21 cellular contexts compared by ENCODE assay signal in genomic region chr6:141165012-141165411, GRCh38.
A peak's percentile ranks its signal among the peaks of the same experiment; 100 is the strongest.
DNase-seq lines count a peak whose midpoint lies in the region; ATAC-seq and TF ChIP-seq lines count a peak whose summit lies in the region.
"Had no signal": no experiment of that assay in that cellular context is flagged by ENCODE, and none has a peak within 500 bp of the region (broad histone marks: within the 10 kb centered on the region; RNA-seq: fewer than 3 reads in every experiment).

No MANE protein-coding gene starts in this region.

- no peak overlapping the region for H3K4me3 Mint-ChIP-seq in naive thymus-derived CD4-positive, alpha-beta T cell
- H3K4me3 Mint-ChIP-seq: activated CD4-positive, alpha-beta T cell treated with anti-CD3 and anti-CD28 coated beads for 36 hours; natural killer cell treated with Interleukin-12 subunit alpha and Interleukin-12 subunit beta and Interleukin-15 and Interleukin-18, amount 100 ng/mL, for 72 hours had no signal

- H3K4me3 ChIP-seq in epithelial cell of proximal tubule (ENCODE audit: low read depth, low read length) (no peak overlapping the region), smooth muscle cell (no peak overlapping the region), mucosa of descending colon (no peak overlapping the region)
- no peak overlapping the region for H3K4me3 ChIP-seq in naive thymus-derived CD4-positive, alpha-beta T cell (ENCODE audit: low read length)
- H3K4me3 ChIP-seq: ascending aorta, coronary artery, upper lobe of left lung had no signal

- TF ChIP-seq CTCF in epithelial cell of proximal tubule (conservative IDR thresholded peaks at IDR 0.05; ENCODE audit: low read depth, low read length) (no peak), smooth muscle cell (IDR thresholded peaks at IDR 0.05; ENCODE audit: borderline replicate concordance, insufficient read depth, poor library complexity, severe bottlenecking) (no peak), mucosa of descending colon (IDR thresholded peaks at IDR 0.05) (no peak)

- no peaks in the 10 kb centered on the region for H3K27me3 ChIP-seq in smooth muscle cell (ENCODE audit: low read depth)
- H3K27me3 ChIP-seq in naive thymus-derived CD4-positive, alpha-beta T cell (ENCODE audit: control insufficient read depth in 2 of 2, insufficient read depth in 2 of 2, low read length in 2 of 2): no peaks in the 10 kb centered on the region
- H3K27me3 ChIP-seq: ascending aorta, upper lobe of left lung had no signal

- H4K20me1 ChIP-seq in smooth muscle cell (ENCODE audit: low read depth): no peaks in the 10 kb centered on the region

- no peak overlapping the region for H3K27ac Mint-ChIP-seq in naive thymus-derived CD4-positive, alpha-beta T cell
- H3K27ac Mint-ChIP-seq: activated CD4-positive, alpha-beta T cell treated with anti-CD3 and anti-CD28 coated beads for 36 hours; natural killer cell treated with Interleukin-12 subunit alpha and Interleukin-12 subunit beta and Interleukin-15 and Interleukin-18, amount 100 ng/mL, for 72 hours had no signal

- peak overlapping the region; percentile 49 for H3K27ac ChIP-seq in smooth muscle cell (ENCODE audit: low read depth)
- H3K27ac ChIP-seq in naive thymus-derived CD4-positive, alpha-beta T cell (ENCODE audit: low read depth, low read length): no peak overlapping the region
- H3K27ac ChIP-seq: ascending aorta, coronary artery, foreskin keratinocyte, upper lobe of left lung had no signal

- CTCF ChIA-PET in naive thymus-derived CD4-positive, alpha-beta T cell (lab: Charles Lee): no interaction called here

- H2AFZ ChIP-seq in smooth muscle cell (ENCODE audit: low read depth): no peak overlapping the region

- POLR2A ChIA-PET in naive thymus-derived CD4-positive, alpha-beta T cell (lab: Charles Lee): no interaction called here

- DNase-seq in NCI-H1417 (lab: John Stamatoyannopoulos, UW): peak in 2 of 3 experiments; percentile 65 to 69
- no peak for DNase-seq in NCI-H1417 treated with DMSO at 0.1 percent for 48 hours (lab: John Stamatoyannopoulos, UW)
- peak; percentile 35 for DNase-seq in epithelial cell of proximal tubule (ENCODE audit: low read depth)
- no peak for DNase-seq in left lobe of liver (ENCODE audit: low spot score)
- DNase-seq in smooth muscle cell (lab: John Stamatoyannopoulos, UW; ENCODE audit: unreplicated experiment): no peak
- DNase-seq in naive thymus-derived CD4-positive, alpha-beta T cell: no peak
- no peak for DNase-seq in mucosa of descending colon
- DNase-seq: activated CD4-positive, alpha-beta T cell treated with anti-CD3 and anti-CD28 coated beads for 36 hours; activated CD8-positive, alpha-beta memory T cell treated with anti-CD3 and anti-CD28 coated beads, Interleukin-2, amount 50 U/mL, for 48 hours; C1 segment of cervical spinal cord; DMS153; foreskin keratinocyte; NCI-H1694; NCI-H69; SK-N-SH; stimulated activated naive CD4-positive, alpha-beta T cell treated with Interleukin-2 at 50 U/mL for 16 hours; upper lobe of left lung had no signal

- no peaks in the 10 kb centered on the region for H3F3A ChIP-seq in smooth muscle cell (ENCODE audit: low read depth)

- intact Hi-C loops in naive thymus-derived CD4-positive, alpha-beta T cell (cut with micrococcal nuclease): no loop called here
- intact Hi-C loops in mucosa of descending colon (cut with DNase I, micrococcal nuclease): no loop called here

- H3K4me1 ChIP-seq in smooth muscle cell (ENCODE audit: low read depth) (peaks cover 20% of the 10 kb centered on the region), mucosa of descending colon (ENCODE audit: low read depth) (no peaks in the 10 kb centered on the region)
- no peaks in the 10 kb centered on the region for H3K4me1 ChIP-seq in naive thymus-derived CD4-positive, alpha-beta T cell (ENCODE audit: control insufficient read depth in 2 of 2, insufficient read depth in 2 of 2, low read length in 2 of 2)
- H3K4me1 ChIP-seq: ascending aorta, foreskin keratinocyte had no signal

- ATAC-seq in left lobe of liver (peak; percentile 93), mucosa of descending colon (no peak), GM21367 (IDR thresholded peaks at IDR 0.05; ENCODE audit: unreplicated experiment) (no peak)
- no peak for ATAC-seq in naive thymus-derived CD4-positive, alpha-beta T cell
- ATAC-seq: activated CD4-positive, alpha-beta T cell treated with anti-CD3 and anti-CD28 coated beads for 36 hours; foreskin keratinocyte; natural killer cell treated with Interleukin-12 subunit alpha and Interleukin-12 subunit beta and Interleukin-15 and Interleukin-18, amount 100 ng/mL, for 72 hours had no signal

- H3K36me3 Mint-ChIP-seq in naive thymus-derived CD4-positive, alpha-beta T cell: no peaks in the 10 kb centered on the region
- H3K36me3 Mint-ChIP-seq: natural killer cell treated with Interleukin-12 subunit alpha and Interleukin-12 subunit beta and Interleukin-15 and Interleukin-18, amount 100 ng/mL, for 72 hours had no signal

- H3K4me2 ChIP-seq in smooth muscle cell: peak overlapping the region; percentile 24
- H3K4me2 ChIP-seq: SK-N-SH had no signal

- H3K9me3 ChIP-seq in smooth muscle cell (replicated peaks; ENCODE audit: low read depth) (no peaks in the 10 kb centered on the region), mucosa of descending colon (no peaks in the 10 kb centered on the region)
- H3K9me3 ChIP-seq in naive thymus-derived CD4-positive, alpha-beta T cell (ENCODE audit: control insufficient read depth in 2 of 3, low read length in 3 of 3): no peaks in the 10 kb centered on the region
- H3K9me3 ChIP-seq: ascending aorta, SK-N-SH, upper lobe of left lung had no signal

- peaks cover 0 to 4% (median 0%) of the 10 kb centered on the region in 5 donors for H3K27me3 Mint-ChIP-seq in naive thymus-derived CD4-positive, alpha-beta T cell

- no peaks in the 10 kb centered on the region for H3K4me1 Mint-ChIP-seq in naive thymus-derived CD4-positive, alpha-beta T cell
- H3K4me1 Mint-ChIP-seq: activated CD4-positive, alpha-beta T cell treated with anti-CD3 and anti-CD28 coated beads for 36 hours had no signal

- H3K9me3 Mint-ChIP-seq in naive thymus-derived CD4-positive, alpha-beta T cell: peaks cover 0 to 5% (median 0%) of the 10 kb centered on the region in 11 donors

- H3K79me2 ChIP-seq in smooth muscle cell (ENCODE audit: low read depth): no peaks in the 10 kb centered on the region

- H3K36me3 ChIP-seq in smooth muscle cell (ENCODE audit: low read depth) (no peaks in the 10 kb centered on the region), mucosa of descending colon (ENCODE audit: low read depth) (no peaks in the 10 kb centered on the region)
- no peaks in the 10 kb centered on the region for H3K36me3 ChIP-seq in naive thymus-derived CD4-positive, alpha-beta T cell (ENCODE audit: control insufficient read depth in 2 of 3, insufficient read depth in 3 of 3, low read length in 3 of 3)
- H3K36me3 ChIP-seq: ascending aorta, upper lobe of left lung had no signal

- H3K9ac ChIP-seq in smooth muscle cell (ENCODE audit: low read depth): no peak overlapping the region
- H3K9ac ChIP-seq: SK-N-SH had no signal

Comparison
In these comparisons a context has a peak if more than half of its experiments do, and no peak if none do; other contexts are left out.
1. DNase-seq: peak in NCI-H1417 (2 of 3) and epithelial cell of proximal tubule (single experiment); none in NCI-H1417 treated with DMSO at 0.1 percent for 48 hours (single experiment), left lobe of liver (single experiment), smooth muscle cell (single experiment), naive thymus-derived CD4-positive, alpha-beta T cell (0 of 9) and mucosa of descending colon (0 of 3).